Comparison of ENCODE assay signal across 10 cellular contexts in the genomic region with DNA sequence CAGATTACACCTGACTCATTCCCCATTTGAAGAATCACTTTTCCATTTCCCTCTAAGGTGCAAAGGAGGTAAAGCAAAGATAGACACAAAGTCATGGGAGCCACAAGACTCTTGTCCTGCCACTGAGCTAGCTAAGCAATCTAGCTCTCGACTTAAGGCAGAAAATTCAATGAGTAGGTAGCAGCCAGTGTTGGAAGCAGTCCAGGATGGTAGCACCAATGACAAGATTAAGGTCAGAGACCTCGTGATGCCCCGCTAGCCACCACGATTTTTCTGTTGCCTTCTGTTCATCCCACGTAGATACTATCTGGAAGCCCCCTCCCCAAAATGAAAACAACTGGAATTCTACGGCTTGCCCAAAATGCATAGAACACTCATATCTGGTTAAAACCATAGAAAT. TPM values are rescaled to one million over a fixed set of nuclear protein-coding genes. Genes with fewer than 3 reads are reported as not detected.
DNase-seq lines count a peak whose midpoint lies in the region; ATAC-seq and TF ChIP-seq lines count a peak whose summit lies in the region.
"Had no signal": no experiment of that assay in that cellular context is flagged by ENCODE, and none has a peak within 500 bp of the region (broad histone marks: within the 10 kb centered on the region; RNA-seq: fewer than 3 reads in every experiment).

No MANE protein-coding gene starts in this region.

- peak overlapping the region; percentile 95 for H3K4me3 ChIP-seq in CD4-positive, CD25-positive, alpha-beta regulatory T cell (ENCODE audit: low read depth, low read length)

- H3K9me3 ChIP-seq in CD4-positive, CD25-positive, alpha-beta regulatory T cell (ENCODE audit: control insufficient read depth in 2 of 2, low read length in 2 of 2): no peaks in the 10 kb centered on the region
- no peaks in the 10 kb centered on the region for H3K9me3 ChIP-seq in KOPT-K1 (ENCODE audit: insufficient read depth, low read length, poor library complexity, severe bottlenecking)

- H3K4me1 ChIP-seq in CD4-positive, CD25-positive, alpha-beta regulatory T cell (ENCODE audit: control insufficient read depth, insufficient read depth, low read length, poor library complexity, severe bottlenecking): peaks cover 55% of the 10 kb centered on the region

- no peaks in the 10 kb centered on the region for H3K9me3 Mint-ChIP-seq in CD4-positive, CD25-positive, alpha-beta regulatory T cell
- no peaks in the 10 kb centered on the region for H3K9me3 Mint-ChIP-seq in central memory CD8-positive, alpha-beta T cell
- H3K9me3 Mint-ChIP-seq in nephron: no peaks in the 10 kb centered on the region

- H3K27ac ChIP-seq in CD4-positive, CD25-positive, alpha-beta regulatory T cell (ENCODE audit: insufficient read depth, low read length, poor library complexity, severe bottlenecking): peak overlapping the region; percentile 82
- peak overlapping the region; percentile 71 for H3K27ac ChIP-seq in KOPT-K1 (ENCODE audit: low read depth, low read length, poor library complexity, severe bottlenecking)

- TF ChIP-seq CTCF in nephron (IDR thresholded peaks at IDR 0.05; ENCODE audit: unreplicated experiment in 3 of 3): no peak

- no peak for DNase-seq in CD4-positive, CD25-positive, alpha-beta regulatory T cell
- DNase-seq in central memory CD8-positive, alpha-beta T cell (ENCODE audit: low spot score in 2 of 2): no peak
- DNase-seq in stimulated activated naive CD4-positive, alpha-beta T cell (lab: John Stamatoyannopoulos, UW): no peak
- no peak for DNase-seq in KBM-7
- DNase-seq in A172 (ENCODE audit: low spot score): no peak
- no peak for DNase-seq in NCI-H2227 (lab: John Stamatoyannopoulos, UW; ENCODE audit: unreplicated experiment)
- DNase-seq: GF-D8 had no signal

- H3K27ac Mint-ChIP-seq in CD4-positive, CD25-positive, alpha-beta regulatory T cell: peak overlapping the region; percentile 92 to 95 (median 94)
- peak overlapping the region; percentile 69 for H3K27ac Mint-ChIP-seq in central memory CD8-positive, alpha-beta T cell (ENCODE audit: low read depth)
- peak overlapping the region in 1 of 3 experiments; percentile 13 for H3K27ac Mint-ChIP-seq in nephron

- peaks cover 22% of the 10 kb centered on the region for H3K36me3 ChIP-seq in CD4-positive, CD25-positive, alpha-beta regulatory T cell (ENCODE audit: control insufficient read depth, insufficient read depth, low read length)
- peaks cover 45% of the 10 kb centered on the region for H3K36me3 ChIP-seq in KOPT-K1 (ENCODE audit: insufficient read depth, low read length)

- ATAC-seq in CD4-positive, CD25-positive, alpha-beta regulatory T cell (ENCODE audit: low read depth in 2 of 2): no peak
- ATAC-seq in central memory CD8-positive, alpha-beta T cell (replicated peaks; ENCODE audit: extremely low read depth, poor library complexity, severe bottlenecking): no peak

- peaks cover 4% of the 10 kb centered on the region for H3K27me3 Mint-ChIP-seq in CD4-positive, CD25-positive, alpha-beta regulatory T cell
- H3K27me3 Mint-ChIP-seq in central memory CD8-positive, alpha-beta T cell: no peaks in the 10 kb centered on the region
- H3K27me3 Mint-ChIP-seq in nephron (ENCODE audit: low read depth): peaks cover 9% of the 10 kb centered on the region

- peaks cover 17 to 59% (median 50%) of the 10 kb centered on the region in 4 donors for H3K4me1 Mint-ChIP-seq in CD4-positive, CD25-positive, alpha-beta regulatory T cell
- peaks cover 63% of the 10 kb centered on the region for H3K4me1 Mint-ChIP-seq in central memory CD8-positive, alpha-beta T cell
- peaks cover 31% of the 10 kb centered on the region for H3K4me1 Mint-ChIP-seq in nephron

- in situ Hi-C loops in KBM-7 (cut with MboI; ENCODE audit: low pct_unique_long_range_greater_than_20kb, low sequenced_read_pairs): no loop called here

- no peaks in the 10 kb centered on the region for H3K27me3 ChIP-seq in CD4-positive, CD25-positive, alpha-beta regulatory T cell (ENCODE audit: control insufficient read depth, insufficient read depth, low read length)

- H3K4me3 Mint-ChIP-seq in CD4-positive, CD25-positive, alpha-beta regulatory T cell: peak overlapping the region; percentile 91 to 99 (median 96)
- H3K4me3 Mint-ChIP-seq in central memory CD8-positive, alpha-beta T cell: peak overlapping the region; percentile 90
- H3K4me3 Mint-ChIP-seq in nephron: peak overlapping the region; percentile 83 to 88 (median 84)

- peaks cover 27% of the 10 kb centered on the region for H3K36me3 Mint-ChIP-seq in CD4-positive, CD25-positive, alpha-beta regulatory T cell
- peaks cover 39% of the 10 kb centered on the region for H3K36me3 Mint-ChIP-seq in central memory CD8-positive, alpha-beta T cell (ENCODE audit: insufficient read depth)
- H3K36me3 Mint-ChIP-seq in nephron (ENCODE audit: low read depth): peaks cover 14% of the 10 kb centered on the region

RNA-seq across cellular contexts. Expression of a gene that starts 1.4 kb away (rescaled TPM):
- total RNA-seq in CD4-positive, CD25-positive, alpha-beta regulatory T cell: 67.3 TPM
- polyA plus RNA-seq in CD4-positive, CD25-positive, alpha-beta regulatory T cell: 10 to 100 TPM in 3 of 4 donors, 1 to 10 TPM in 1; 9.8 to 16.1 (median 13.5) TPM
- total RNA-seq in A172 (2014; rRNA removed; shearing (Covaris generic)): 0.33 and 3.2 TPM in 2 replicates

RNA-seq across cellular contexts. Expression of a gene that starts 17.2 kb away (rescaled TPM):
- 28.0 TPM for total RNA-seq in CD4-positive, CD25-positive, alpha-beta regulatory T cell
- polyA plus RNA-seq in CD4-positive, CD25-positive, alpha-beta regulatory T cell: 10 to 100 TPM; 34.8 to 72.7 (median 46.9) TPM
- total RNA-seq in A172 (2014; rRNA removed; shearing (Covaris generic)): 2.6 and 3.4 TPM in 2 replicates

RNA-seq across cellular contexts. Expression of a gene that starts 24.0 kb away (rescaled TPM):
- 40.5 TPM for total RNA-seq in CD4-positive, CD25-positive, alpha-beta regulatory T cell
- polyA plus RNA-seq in CD4-positive, CD25-positive, alpha-beta regulatory T cell: 100 to 1,000 TPM; 243 to 372 (median 253) TPM
- 116 and 166 TPM in 2 replicates for total RNA-seq in A172 (2014; rRNA removed; shearing (Covaris generic))

RNA-seq across cellular contexts. Expression of a gene that starts 24.3 kb away (rescaled TPM):
- 156 TPM for total RNA-seq in CD4-positive, CD25-positive, alpha-beta regulatory T cell
- polyA plus RNA-seq in CD4-positive, CD25-positive, alpha-beta regulatory T cell: 100 to 1,000 TPM; 547 to 707 (median 641) TPM
- not detected in 2 replicates for total RNA-seq in A172 (2014; rRNA removed; shearing (Covaris generic))
- total RNA-seq: RPMI7951 had no signal

RNA-seq across cellular contexts. Expression of a gene that starts 24.8 kb away (rescaled TPM):
- total RNA-seq in CD4-positive, CD25-positive, alpha-beta regulatory T cell: 32.8 TPM
- polyA plus RNA-seq in CD4-positive, CD25-positive, alpha-beta regulatory T cell: 10 to 100 TPM; 21.5 to 29.1 (median 26.3) TPM
- total RNA-seq in A172 (2014; rRNA removed; shearing (Covaris generic)): 46.2 and 60.2 TPM in 2 replicates

Comparison
In these comparisons a context has a peak if more than half of its experiments do, and no peak if none do; other contexts are left out.
1. RNA of a gene that starts 1.4 kb away (total RNA-seq): 67.3 TPM in CD4-positive, CD25-positive, alpha-beta regulatory T cell (single experiment); 0.33 to 3.2 TPM in A172; every median in the first group is over 10 times any median in the second.
2. Peak in every context shown above with its lines, with median percentiles within 50 percentile points of each other: H3K4me3 Mint-ChIP-seq.